ENCODE assay signal across 26 cellular contexts in genomic region chr1:115230281-115230680, GRCh38.
DNase-seq lines count a peak whose midpoint lies in the region; ATAC-seq, FAIRE-seq and TF ChIP-seq lines count a peak whose summit lies in the region.
"Had no signal": no experiment of that assay in that cellular context is flagged by ENCODE, and none has a peak within 500 bp of the region (broad histone marks: within the 10 kb centered on the region; RNA-seq: fewer than 3 reads in every experiment).

No MANE protein-coding gene starts in this region.

- H3K9me3 ChIP-seq in astrocyte (ENCODE audit: insufficient read depth, low read depth, low read length) (no peaks in the 10 kb centered on the region), mucosa of descending colon (no peaks in the 10 kb centered on the region)
- H3K9me3 ChIP-seq: adrenal gland, psoas muscle, upper lobe of left lung had no signal

- no peak overlapping the region for H3K27ac Mint-ChIP-seq in astrocyte (ENCODE audit: unreplicated experiment)
- H3K27ac Mint-ChIP-seq in glutamatergic neuron (ENCODE audit: unreplicated experiment), result no peak overlapping the region
- H3K27ac Mint-ChIP-seq: activated CD4-positive, alpha-beta T cell treated with anti-CD3 and anti-CD28 coated beads, Interleukin-2, amount 10 ng/mL, durations not matched to agents 24 days and 14 days; CD8-positive, alpha-beta T cell; memory B cell had no signal

- H3K27me3 Mint-ChIP-seq in astrocyte (ENCODE audit: low read depth, unreplicated experiment), result no peaks in the 10 kb centered on the region
- no peaks in the 10 kb centered on the region for H3K27me3 Mint-ChIP-seq in glutamatergic neuron (ENCODE audit: unreplicated experiment)
- H3K27me3 Mint-ChIP-seq: activated CD4-positive, alpha-beta T cell treated with anti-CD3 and anti-CD28 coated beads, Interleukin-2, amount 10 ng/mL, durations not matched to agents 24 days and 14 days had no signal

- TF ChIP-seq CTCF in astrocyte (IDR thresholded peaks at IDR 0.05; ENCODE audit: insufficient read depth, low read depth, low read length) (no peak), mucosa of descending colon (IDR thresholded peaks at IDR 0.05) (no peak), glutamatergic neuron (IDR thresholded peaks at IDR 0.05; ENCODE audit: partially characterized antibody, unreplicated experiment) (no peak)

- no peaks in the 10 kb centered on the region for H3K4me1 Mint-ChIP-seq in astrocyte (ENCODE audit: low read depth, unreplicated experiment)
- H3K4me1 Mint-ChIP-seq in glutamatergic neuron (ENCODE audit: low read depth, unreplicated experiment), result no peaks in the 10 kb centered on the region
- H3K4me1 Mint-ChIP-seq: activated CD4-positive, alpha-beta T cell treated with anti-CD3 and anti-CD28 coated beads, Interleukin-2, amount 10 ng/mL, durations not matched to agents 24 days and 14 days; memory B cell had no signal

- no peak overlapping the region for H2AFZ ChIP-seq in astrocyte (ENCODE audit: low read depth, low read length)

- H3K4me1 ChIP-seq in astrocyte (ENCODE audit: insufficient read depth, low read length) (peaks cover 15% of the 10 kb centered on the region), mucosa of descending colon (ENCODE audit: low read depth) (peaks cover 5% of the 10 kb centered on the region)
- H3K4me1 ChIP-seq: adrenal gland, psoas muscle, upper lobe of left lung had no signal

- H3K9me3 Mint-ChIP-seq in astrocyte (ENCODE audit: unreplicated experiment) (peaks cover 2% of the 10 kb centered on the region), glutamatergic neuron (ENCODE audit: unreplicated experiment) (no peaks in the 10 kb centered on the region)
- H3K9me3 Mint-ChIP-seq: activated CD4-positive, alpha-beta T cell treated with anti-CD3 and anti-CD28 coated beads, Interleukin-2, amount 10 ng/mL, durations not matched to agents 24 days and 14 days; activated T-cell treated with anti-CD3 and anti-CD28 coated beads, Interleukin-2, amount 50 U/mL, for 4 hours; CD8-positive, alpha-beta T cell; memory B cell had no signal

- no peaks in the 10 kb centered on the region for H3K79me2 ChIP-seq in astrocyte (ENCODE audit: insufficient read depth, low read length)

- H3K27ac ChIP-seq in astrocyte (ENCODE audit: low read depth, low read length), result no peak overlapping the region
- H3K27ac ChIP-seq: 22Rv1, adrenal gland, psoas muscle, SK-N-MC, upper lobe of left lung, WERI-Rb-1 had no signal

- no peaks in the 10 kb centered on the region for H3K36me3 ChIP-seq in astrocyte (ENCODE audit: insufficient read depth, low read length)
- H3K36me3 ChIP-seq in mucosa of descending colon (ENCODE audit: low read depth), result no peaks in the 10 kb centered on the region
- H3K36me3 ChIP-seq: adrenal gland, upper lobe of left lung, WERI-Rb-1 had no signal

- H4K20me1 ChIP-seq in astrocyte (ENCODE audit: insufficient read depth, low read length), result no peaks in the 10 kb centered on the region

- peak; percentile 73 for ATAC-seq in mucosa of descending colon
- ATAC-seq: activated T-cell treated with anti-CD3 and anti-CD28 coated beads, Interleukin-2, amount 50 U/mL, for 4 hours; CD8-positive, alpha-beta T cell; psoas muscle had no signal

- H3K9ac ChIP-seq in astrocyte (ENCODE audit: low read length), result no peak overlapping the region

- no peak overlapping the region for H3K4me3 ChIP-seq in astrocyte (ENCODE audit: insufficient read depth, low read depth, low read length)
- H3K4me3 ChIP-seq in mucosa of descending colon, result no peak overlapping the region
- H3K4me3 ChIP-seq: adrenal gland, psoas muscle, SK-N-MC, smooth muscle cell, upper lobe of left lung had no signal

- peak; percentile 20 for FAIRE-seq in astrocyte (lab: Jason Lieb, UNC)
- FAIRE-seq: colon, H54 had no signal

- H3K36me3 Mint-ChIP-seq in astrocyte (ENCODE audit: low read depth, unreplicated experiment) (no peaks in the 10 kb centered on the region), glutamatergic neuron (ENCODE audit: unreplicated experiment) (no peaks in the 10 kb centered on the region)
- H3K36me3 Mint-ChIP-seq: CD8-positive, alpha-beta T cell; memory B cell had no signal

- H3K27me3 ChIP-seq in astrocyte (ENCODE audit: insufficient read depth, low read length), result no peaks in the 10 kb centered on the region
- H3K27me3 ChIP-seq: adrenal gland, upper lobe of left lung had no signal

- intact Hi-C loops in mucosa of descending colon (cut with DNase I, micrococcal nuclease), result no loop called here

- DNase-seq in DMS53 (lab: John Stamatoyannopoulos, UW) (peak; percentile 55), DMS53 treated with DMSO at 0.1 percent for 48 hours (lab: John Stamatoyannopoulos, UW; ENCODE audit: unreplicated experiment) (no peak), HT1080 (ENCODE audit: low read depth) (peak; percentile 17), astrocyte (ENCODE audit: low read depth) (no peak), mucosa of descending colon (peak in 1 of 3 donors; percentile 23), SK-N-DZ (ENCODE audit: low spot score) (no peak), glutamatergic neuron (no peak), ecto neural progenitor cell (ENCODE audit: low spot score) (no peak)
- DNase-seq: activated CD4-positive, alpha-beta T cell treated with anti-CD3 and anti-CD28 coated beads, Interleukin-2, amount 10 ng/mL, durations not matched to agents 24 days and 14 days; activated T-cell treated with anti-CD3 and anti-CD28 coated beads, Interleukin-2, amount 50 U/mL, for 4 hours; adrenal gland; CD8-positive, alpha-beta T cell; DMS79; Karpas-422; NCI-H187 treated with DMSO at 0.1 percent for 48 hours; NCI-H345; psoas muscle; stimulated activated CD4-positive, alpha-beta T cell treated with anti-CD3 and anti-CD28 coated beads, Interleukin-2, amount 100 ng/mL, for 24 hours; upper lobe of left lung; WERI-Rb-1 had no signal

- no peak overlapping the region for H3K4me3 Mint-ChIP-seq in astrocyte (ENCODE audit: unreplicated experiment)
- H3K4me3 Mint-ChIP-seq in glutamatergic neuron (ENCODE audit: unreplicated experiment), result no peak overlapping the region
- H3K4me3 Mint-ChIP-seq: activated CD4-positive, alpha-beta T cell treated with anti-CD3 and anti-CD28 coated beads, Interleukin-2, amount 10 ng/mL, durations not matched to agents 24 days and 14 days; activated T-cell treated with anti-CD3 and anti-CD28 coated beads, Interleukin-2, amount 50 U/mL, for 4 hours; CD8-positive, alpha-beta T cell; memory B cell had no signal

- H3K4me2 ChIP-seq in astrocyte (ENCODE audit: low read length), result no peak overlapping the region
- H3K4me2 ChIP-seq: smooth muscle cell had no signal

Comparison
In these comparisons a context has a peak if more than half of its experiments do, and no peak if none do; other contexts are left out.
1. DNase-seq: peak in DMS53 (single experiment) and HT1080 (single experiment); none in DMS53 treated with DMSO at 0.1 percent for 48 hours (single experiment), astrocyte (single experiment), SK-N-DZ (single experiment), glutamatergic neuron (single experiment) and ecto neural progenitor cell (single experiment).